Comparison of ENCODE assay signal across 10 cellular contexts in the genomic region with DNA sequence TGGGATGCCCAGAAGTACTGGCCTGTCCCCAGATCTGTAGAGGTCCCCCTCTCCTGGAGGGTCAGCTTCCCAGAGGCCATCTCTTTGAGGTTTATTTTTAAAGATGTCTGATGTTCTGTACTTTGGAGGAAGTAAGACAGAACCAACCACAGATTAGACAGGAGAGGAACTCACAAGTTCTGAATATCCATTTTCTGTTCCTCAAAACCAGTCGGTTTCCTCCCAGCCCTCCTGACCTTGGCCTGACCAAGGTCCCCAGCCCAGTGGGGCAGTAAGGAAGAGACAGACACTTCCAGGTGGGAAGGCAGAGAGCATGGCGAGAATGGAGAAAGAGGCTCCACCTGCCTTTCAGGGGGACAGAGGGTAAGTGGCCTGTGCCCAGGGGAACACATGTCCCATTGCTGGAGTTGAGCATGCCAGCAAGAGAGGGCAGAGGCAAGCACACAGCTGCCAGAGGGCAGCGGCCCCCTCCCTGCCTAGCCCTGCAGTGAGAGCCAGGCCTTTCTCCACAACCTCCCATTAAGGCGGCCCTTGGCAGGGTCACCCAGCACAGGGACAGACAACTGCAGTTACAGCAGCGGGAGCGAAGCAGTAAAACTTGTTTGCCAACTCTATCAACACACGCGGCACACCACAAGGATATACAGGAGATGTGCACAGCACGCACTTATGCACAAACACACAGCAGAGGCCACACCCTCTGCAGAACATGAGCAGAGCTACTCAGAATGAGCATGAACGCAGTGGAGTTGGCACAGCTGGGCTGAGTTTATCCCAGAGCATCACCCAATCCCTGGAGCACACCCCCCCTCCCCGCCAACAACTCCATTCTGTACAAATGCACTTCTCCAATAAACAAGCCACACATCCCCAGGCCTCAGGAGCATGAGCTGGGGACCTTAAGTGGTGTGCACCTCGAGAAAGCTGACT. TPM values are rescaled to one million over a fixed set of nuclear protein-coding genes. Genes with fewer than 3 reads are reported as not detected.
A peak's percentile ranks its signal among the peaks of the same experiment; 100 is the strongest.
DNase-seq lines count a peak whose midpoint lies in the region; ATAC-seq lines count a peak whose summit lies in the region.
"Had no signal": no experiment of that assay in that cellular context is flagged by ENCODE, and none has a peak within 500 bp of the region (broad histone marks: within the 10 kb centered on the region; RNA-seq: fewer than 3 reads in every experiment).

No MANE protein-coding gene starts in this region.

- H3K27me3 Mint-ChIP-seq in IgD-negative memory B cell, result no peaks in the 10 kb centered on the region
- H3K27me3 Mint-ChIP-seq in T-cell, result no peaks in the 10 kb centered on the region
- H3K27me3 Mint-ChIP-seq: activated CD4-positive, alpha-beta memory T cell treated with anti-CD3 and anti-CD28 coated beads for 36 hours had no signal

- no peaks in the 10 kb centered on the region for H3K27me3 ChIP-seq in stomach smooth muscle (ENCODE audit: control insufficient read depth in 1 of 2, insufficient read depth in 2 of 2, low read length in 2 of 2)

- no peaks in the 10 kb centered on the region for H3K36me3 ChIP-seq in stomach smooth muscle (ENCODE audit: control insufficient read depth in 2 of 2, insufficient read depth in 2 of 2, low read length in 2 of 2)

- peak overlapping the region; percentile 12 to 63 for H3K4me3 ChIP-seq in stomach smooth muscle (ENCODE audit: low read length in 2 of 2)

- H3K4me1 Mint-ChIP-seq in IgD-negative memory B cell (peaks cover 10 to 12% (median 10%) of the 10 kb centered on the region in 3 donors), T-cell (peaks cover 46 to 55% (median 51%) of the 10 kb centered on the region in 3 donors)

- H3K27ac ChIP-seq in stomach smooth muscle (ENCODE audit: low read length), result peak overlapping the region; percentile 93

- CTCF ChIA-PET in T-cell (lab: Charles Lee), result no interaction called here

- H3K36me3 Mint-ChIP-seq in IgD-negative memory B cell, result no peaks in the 10 kb centered on the region
- no peaks in the 10 kb centered on the region for H3K36me3 Mint-ChIP-seq in T-cell
- H3K36me3 Mint-ChIP-seq: activated CD4-positive, alpha-beta memory T cell treated with anti-CD3 and anti-CD28 coated beads for 36 hours had no signal

- H3K9ac ChIP-seq in stomach smooth muscle (ENCODE audit: low read length in 2 of 2), result peak overlapping the region; percentile 47 to 75

- H3K4me1 ChIP-seq in stomach smooth muscle (ENCODE audit: control insufficient read depth, insufficient read depth, low read length), result peaks cover 48% of the 10 kb centered on the region

- H3K27ac Mint-ChIP-seq in IgD-negative memory B cell, result peak overlapping the region; percentile 50 to 94 (median 63)
- H3K27ac Mint-ChIP-seq in T-cell, result peak overlapping the region; percentile 79 to 87
- H3K27ac Mint-ChIP-seq: activated CD4-positive, alpha-beta memory T cell treated with anti-CD3 and anti-CD28 coated beads for 36 hours had no signal

- H3K9me3 Mint-ChIP-seq in IgD-negative memory B cell, result no peaks in the 10 kb centered on the region
- H3K9me3 Mint-ChIP-seq in T-cell, result no peaks in the 10 kb centered on the region
- H3K9me3 Mint-ChIP-seq: activated CD4-positive, alpha-beta memory T cell treated with anti-CD3 and anti-CD28 coated beads for 36 hours had no signal

- H3K4me3 Mint-ChIP-seq in IgD-negative memory B cell (peak overlapping the region in 1 of 4 donors; percentile 63), T-cell (peak overlapping the region in 1 of 3 donors; percentile 47)
- H3K4me3 Mint-ChIP-seq: activated CD4-positive, alpha-beta memory T cell treated with anti-CD3 and anti-CD28 coated beads for 36 hours had no signal

- no peaks in the 10 kb centered on the region for H3K9me3 ChIP-seq in stomach smooth muscle (ENCODE audit: control insufficient read depth in 2 of 2, low read length in 2 of 2)

- POLR2A ChIA-PET in T-cell (lab: Charles Lee), result interaction anchor here in 1 of 2 donors (0.6 kb wide), 1 partner anchor 147 kb away, joined by 3 read pairs; no protein-coding TSS in a partner anchor

- peak; percentile 45 to 66 (median 62) for ATAC-seq in T-cell (replicated peaks in 1 of 4)
- no peak for ATAC-seq in HG02884 (IDR thresholded peaks at IDR 0.05; ENCODE audit: unreplicated experiment)

- no peak for DNase-seq in T-cell
- peak; percentile 56 for DNase-seq in left kidney (ENCODE audit: low read depth, low spot score)
- no peak for DNase-seq in NCI-H2171 treated with DMSO at 0.1 percent for 48 hours (lab: John Stamatoyannopoulos, UW)
- no peak for DNase-seq in epidermal melanocyte (ENCODE audit: insufficient read length, low spot score)
- no peak for DNase-seq in T-helper 9 cell
- DNase-seq: activated CD4-positive, alpha-beta memory T cell treated with anti-CD3 and anti-CD28 coated beads for 36 hours; KG1 had no signal

RNA-seq across cellular contexts. Expression of gene SEMA4C, which starts 18.5 kb away (rescaled TPM):
- 0.58 TPM for polyA plus RNA-seq in IgD-negative memory B cell
- 10 to 100 TPM; 36.3 to 89.0 (median 72.3) TPM for total RNA-seq in T-cell

RNA-seq across cellular contexts. Expression of gene ANKRD39, which starts 30.5 kb away (rescaled TPM):
- 16.3 TPM for polyA plus RNA-seq in IgD-negative memory B cell
- 10 to 100 TPM; 16.9 to 25.0 (median 19.2) TPM for total RNA-seq in T-cell

RNA-seq across cellular contexts. Expression of gene ANKRD23, which starts 44.5 kb away (rescaled TPM):
- 1.3 TPM for polyA plus RNA-seq in IgD-negative memory B cell
- total RNA-seq in T-cell, result 10 to 100 TPM; 10.1 to 19.5 (median 16.4) TPM
